Comparison of ENCODE assay signal across 18 cellular contexts in the genomic region with DNA sequence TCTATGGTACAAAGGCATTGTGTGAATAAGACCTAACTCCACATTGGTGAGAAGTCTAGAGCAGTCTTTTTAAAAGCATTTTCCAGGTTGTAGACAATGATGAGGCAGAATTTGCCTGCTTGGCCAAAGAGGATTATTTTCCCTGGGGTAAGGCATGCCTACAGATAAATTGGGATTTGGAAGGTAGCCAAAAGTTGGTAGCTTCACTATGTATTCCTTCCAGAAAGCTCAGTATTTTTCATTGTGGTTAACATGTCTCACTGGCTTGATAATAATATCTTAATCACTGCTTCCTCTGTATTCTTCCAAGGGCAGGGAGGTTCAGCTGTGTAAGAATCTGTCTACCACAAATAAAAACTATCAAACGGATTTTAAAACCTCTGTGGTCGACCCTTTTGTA.
"Had no signal": no experiment of that assay in that cellular context is flagged by ENCODE, and none has a peak within 500 bp of the region (broad histone marks: within the 10 kb centered on the region; RNA-seq: fewer than 3 reads in every experiment).

No MANE protein-coding gene starts in this region.

- H3K4me3 Mint-ChIP-seq: activated CD4-positive, alpha-beta memory T cell treated with anti-CD3 and anti-CD28 coated beads for 36 hours; activated CD4-positive, alpha-beta T cell treated with anti-CD3 and anti-CD28 coated beads for 36 hours; activated CD8-positive, alpha-beta memory T cell treated with anti-CD3 and anti-CD28 coated beads, Interleukin-2, amount 10 ng/mL, durations not matched to agents 7 days and 5 days; activated naive CD4-positive, alpha-beta T cell treated with anti-CD3 and anti-CD28 coated beads for 36 hours; activated naive CD8-positive, alpha-beta T cell treated with anti-CD3 and anti-CD28 coated beads, Interleukin-2, amount 50 U/mL, for 24 hours; brain; naive thymus-derived CD8-positive, alpha-beta T cell had no signal

- H3K4me1 Mint-ChIP-seq: activated CD4-positive, alpha-beta T cell treated with anti-CD3 and anti-CD28 coated beads for 36 hours; activated CD8-positive, alpha-beta memory T cell treated with anti-CD3 and anti-CD28 coated beads, Interleukin-2, amount 10 ng/mL, durations not matched to agents 7 days and 5 days; activated naive CD8-positive, alpha-beta T cell treated with anti-CD3 and anti-CD28 coated beads, Interleukin-2, amount 50 U/mL, for 24 hours; naive thymus-derived CD8-positive, alpha-beta T cell had no signal

- H3K27ac Mint-ChIP-seq: activated CD4-positive, alpha-beta memory T cell treated with anti-CD3 and anti-CD28 coated beads for 36 hours; activated CD4-positive, alpha-beta T cell treated with anti-CD3 and anti-CD28 coated beads for 36 hours; activated CD8-positive, alpha-beta memory T cell treated with anti-CD3 and anti-CD28 coated beads, Interleukin-2, amount 10 ng/mL, durations not matched to agents 7 days and 5 days; activated naive CD4-positive, alpha-beta T cell treated with anti-CD3 and anti-CD28 coated beads for 36 hours; activated naive CD8-positive, alpha-beta T cell treated with anti-CD3 and anti-CD28 coated beads, Interleukin-2, amount 50 U/mL, for 24 hours; activated T-helper 2 cell treated with anti-CD3 and anti-CD28 coated beads, Interferon-gamma antibody, Interleukin-2, Interleukin-4, amounts not matched to agents 10 μg/mL and 5 μg/mL and 100 μg/mL, durations not matched to agents 14 hours and 24 hours and 36 hours; brain; naive thymus-derived CD8-positive, alpha-beta T cell had no signal

- H3K36me3 Mint-ChIP-seq: activated CD4-positive, alpha-beta memory T cell treated with anti-CD3 and anti-CD28 coated beads for 36 hours; activated CD8-positive, alpha-beta memory T cell treated with anti-CD3 and anti-CD28 coated beads, Interleukin-2, amount 10 ng/mL, durations not matched to agents 7 days and 5 days; brain had no signal

- ATAC-seq: activated CD4-positive, alpha-beta T cell treated with anti-CD3 and anti-CD28 coated beads for 36 hours; activated CD8-positive, alpha-beta memory T cell treated with anti-CD3 and anti-CD28 coated beads, Interleukin-2, amount 10 ng/mL, durations not matched to agents 7 days and 5 days; activated naive CD8-positive, alpha-beta T cell treated with anti-CD3 and anti-CD28 coated beads, Interleukin-2, amount 50 U/mL, for 24 hours; naive thymus-derived CD8-positive, alpha-beta T cell had no signal

- H3K27me3 Mint-ChIP-seq: activated CD4-positive, alpha-beta memory T cell treated with anti-CD3 and anti-CD28 coated beads for 36 hours; activated CD4-positive, alpha-beta T cell treated with anti-CD3 and anti-CD28 coated beads for 36 hours; activated CD8-positive, alpha-beta memory T cell treated with anti-CD3 and anti-CD28 coated beads, Interleukin-2, amount 10 ng/mL, durations not matched to agents 7 days and 5 days; activated naive CD8-positive, alpha-beta T cell treated with anti-CD3 and anti-CD28 coated beads, Interleukin-2, amount 50 U/mL, for 24 hours; naive thymus-derived CD8-positive, alpha-beta T cell had no signal

- DNase-seq: activated CD4-positive, alpha-beta memory T cell treated with anti-CD3 and anti-CD28 coated beads for 36 hours; activated CD4-positive, alpha-beta T cell treated with anti-CD3 and anti-CD28 coated beads for 36 hours; activated CD8-positive, alpha-beta memory T cell treated with anti-CD3 and anti-CD28 coated beads, Interleukin-2, amount 10 ng/mL, durations not matched to agents 7 days and 5 days; activated naive CD4-positive, alpha-beta T cell treated with anti-CD3 and anti-CD28 coated beads for 36 hours; activated naive CD8-positive, alpha-beta T cell treated with anti-CD3 and anti-CD28 coated beads, Interleukin-2, amount 50 U/mL, for 24 hours; activated T-cell treated with anti-CD3 and anti-CD28 coated beads, Interleukin-2, amount 50 U/mL, for 1 hour; cortex of kidney; effector CD4-positive, alpha-beta T cell; hippocampal formation; left ventricle myocardium inferior; mesenchymal stem cell; naive thymus-derived CD8-positive, alpha-beta T cell; stimulated activated CD4-positive, alpha-beta T cell treated with anti-CD3 and anti-CD28 coated beads, Interleukin-2, amount 100 ng/mL, for 48 hours; stimulated activated naive CD4-positive, alpha-beta T cell; tibial artery; uterus had no signal
